10 cellular contexts compared by ENCODE assay signal in the genomic region with DNA sequence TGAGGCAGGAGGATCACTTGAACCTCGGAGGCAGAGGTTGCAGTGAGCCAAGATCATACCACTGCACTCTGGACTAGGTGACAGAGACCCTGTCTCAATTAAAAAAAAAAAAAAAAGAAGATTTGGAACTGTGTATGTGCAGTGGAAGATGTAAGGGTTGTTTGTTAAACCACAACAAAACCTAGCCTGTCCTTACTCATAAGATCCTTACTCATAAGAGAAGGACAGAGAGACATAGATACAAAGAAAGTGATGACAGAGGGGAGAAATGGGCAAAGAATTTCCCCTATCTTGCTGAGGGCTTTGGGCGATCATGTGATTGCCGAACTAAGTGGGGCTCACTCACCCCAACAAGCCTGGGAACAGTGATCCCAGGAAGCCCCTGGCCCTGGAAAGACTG.
"Had no signal": no experiment of that assay in that cellular context is flagged by ENCODE, and none has a peak within 500 bp of the region (broad histone marks: within the 10 kb centered on the region; RNA-seq: fewer than 3 reads in every experiment).

No MANE protein-coding gene starts in this region.

- H3K27me3 Mint-ChIP-seq: activated naive CD4-positive, alpha-beta T cell treated with anti-CD3 and anti-CD28 coated beads, Interleukin-2, amount 10 ng/mL, durations not matched to agents 7 days and 5 days had no signal

- ATAC-seq: WTC11 had no signal

- DNase-seq: activated CD8-positive, alpha-beta memory T cell treated with anti-CD3 and anti-CD28 coated beads for 24 hours; activated naive CD4-positive, alpha-beta T cell treated with anti-CD3 and anti-CD28 coated beads, Interleukin-2, amount 10 ng/mL, durations not matched to agents 7 days and 5 days; brain microvascular endothelial cell; dermis blood vessel endothelial cell; hypothalamus; stimulated activated CD4-positive, alpha-beta T cell treated with anti-CD3 and anti-CD28 coated beads, Interleukin-4, amount 100 ng/mL, for 4 hours; transverse colon had no signal

- H3K4me3 Mint-ChIP-seq: activated naive CD4-positive, alpha-beta T cell treated with anti-CD3 and anti-CD28 coated beads, Interleukin-2, amount 10 ng/mL, durations not matched to agents 7 days and 5 days; WTC11 had no signal

- H3K27ac Mint-ChIP-seq: activated naive CD4-positive, alpha-beta T cell treated with anti-CD3 and anti-CD28 coated beads, Interleukin-2, amount 10 ng/mL, durations not matched to agents 7 days and 5 days; WTC11 had no signal

- H3K9me3 Mint-ChIP-seq: activated naive CD4-positive, alpha-beta T cell treated with anti-CD3 and anti-CD28 coated beads, Interleukin-2, amount 10 ng/mL, durations not matched to agents 7 days and 5 days had no signal

- H3K27ac ChIP-seq: brain microvascular endothelial cell, right atrium auricular region, transverse colon had no signal

- H3K4me3 ChIP-seq: right atrium auricular region, skin epidermis, transverse colon had no signal

- H3K9me3 ChIP-seq: right atrium auricular region, transverse colon had no signal
